ENCODE assay signal across 12 cellular contexts in genomic region chr7:74187915-74188675, GRCh38. TPM values are rescaled to one million over a fixed set of nuclear protein-coding genes. Genes with fewer than 3 reads are reported as not detected.
DNase-seq lines count a peak whose midpoint lies in the region; ATAC-seq and TF ChIP-seq lines count a peak whose summit lies in the region.
"Had no signal": no experiment of that assay in that cellular context is flagged by ENCODE, and none has a peak within 500 bp of the region (broad histone marks: within the 10 kb centered on the region; RNA-seq: fewer than 3 reads in every experiment).

No MANE protein-coding gene starts in this region.

- H2BK120ac ChIP-seq in neuronal stem cell (ENCODE audit: low read depth, low read length), result no peak overlapping the region

- H2BK15ac ChIP-seq in neuronal stem cell (ENCODE audit: low read length), result no peak overlapping the region

- H4K91ac ChIP-seq in neuronal stem cell (ENCODE audit: low read depth, low read length, poor library complexity), result no peak overlapping the region

- no peak for DNase-seq in activated naive CD4-positive, alpha-beta T cell treated with Interleukin-2 at 50 U/mL for 16 hours
- DNase-seq in astrocyte of the hippocampus (ENCODE audit: low read depth, low spot score) (peak; percentile 46), hepatic stellate cell (ENCODE audit: low spot score) (peak; percentile 60), transverse colon (no peak), neuronal stem cell (ENCODE audit: low spot score) (no peak), G401 (ENCODE audit: low spot score) (no peak)
- DNase-seq: activated CD4-positive, alpha-beta T cell treated with anti-CD3 and anti-CD28 coated beads for 48 hours; cerebellar nuclear complex; NCI-H1417 had no signal

- H3K27ac Mint-ChIP-seq in activated naive CD4-positive, alpha-beta T cell treated with anti-CD3 and anti-CD28 coated beads, Interleukin-2, amount 50 U/mL, for 24 hours, result peak overlapping the region; percentile 72

- H3K4me2 ChIP-seq in neuronal stem cell (ENCODE audit: insufficient read depth, low read length, poor library complexity, severe bottlenecking), result no peak overlapping the region

- H3K27ac ChIP-seq in transverse colon (peak overlapping the region; percentile 1 to 42 (median 28)), neuronal stem cell (replicated peaks; ENCODE audit: low read length) (no peak overlapping the region)

- peaks cover 6% of the 10 kb centered on the region for H3K79me1 ChIP-seq in neuronal stem cell (ENCODE audit: low read depth, low read length)

- no peak for TF ChIP-seq EP300 in transverse colon (IDR thresholded peaks at IDR 0.05; ENCODE audit: low read depth)

- H3K9ac ChIP-seq in neuronal stem cell (ENCODE audit: low read depth, low read length, poor library complexity), result no peak overlapping the region

- H3K9me3 ChIP-seq in transverse colon, result no peaks in the 10 kb centered on the region
- H3K9me3 ChIP-seq in neuronal stem cell (replicated peaks in 1 of 2; ENCODE audit: control insufficient read depth in 2 of 2, insufficient read depth in 1 of 2, low read depth in 1 of 2, low read length in 2 of 2), result peaks cover 0 to 2% of the 10 kb centered on the region in 2 donors
- H3K9me3 ChIP-seq: prostate gland had no signal

- H2BK12ac ChIP-seq in neuronal stem cell (ENCODE audit: low read length), result no peak overlapping the region

- H3K18ac ChIP-seq in neuronal stem cell (ENCODE audit: low read length), result no peak overlapping the region

- intact Hi-C loops in transverse colon (cut with DNase I; ENCODE audit: low total_unique reads), result no loop called here

- no peak overlapping the region for H3K4me3 Mint-ChIP-seq in activated naive CD4-positive, alpha-beta T cell treated with anti-CD3 and anti-CD28 coated beads, Interleukin-2, amount 50 U/mL, for 24 hours

- in situ Hi-C loops in transverse colon (cut with MboI; ENCODE audit: low pct_ligation_motif_present in 1 of 4, low pct_unique_long_range_greater_than_20kb in 1 of 4, low sequenced_read_pairs in 3 of 4) (loop anchor here in 3 of 4 donors (10.0 to 25.0 kb wide), 3 partner anchors 101 to 126 kb away; partner anchors contain the start of gene LIMK1 (in 1 of the 3)), G401 (cut with HindIII; ENCODE audit: low sequenced_read_pairs) (no loop called here)

- 71 to 83% methylated on average over 1 to 11 of the region's 11 CpGs for WGBS in transverse colon (ENCODE audit: low coverage in 1 of 2), 2 donors
- WGBS in neuronal stem cell (ENCODE audit: extremely low coverage in 2 of 2, insufficient read length in 2 of 2, insufficient replicate concordance in 1 of 2), 2 donors, result no CpG with 5 or more reads among the region's 11 CpGs

- no peak overlapping the region for H2AK5ac ChIP-seq in neuronal stem cell (ENCODE audit: low read depth, low read length)

- H2AFZ ChIP-seq in neuronal stem cell (ENCODE audit: low read length), result no peak overlapping the region

- H3K9me3 Mint-ChIP-seq in activated naive CD4-positive, alpha-beta T cell treated with anti-CD3 and anti-CD28 coated beads, Interleukin-2, amount 50 U/mL, for 24 hours, result no peaks in the 10 kb centered on the region

- H4K8ac ChIP-seq in neuronal stem cell (ENCODE audit: low read depth, low read length), result no peak overlapping the region

- H3K23ac ChIP-seq in neuronal stem cell (ENCODE audit: low read depth, low read length, poor library complexity), result no peak overlapping the region

- H3K4ac ChIP-seq in neuronal stem cell (ENCODE audit: low read length), result no peak overlapping the region

- H3K27me3 Mint-ChIP-seq in activated naive CD4-positive, alpha-beta T cell treated with anti-CD3 and anti-CD28 coated beads, Interleukin-2, amount 50 U/mL, for 24 hours, result no peaks in the 10 kb centered on the region

- no peak overlapping the region for H2BK5ac ChIP-seq in neuronal stem cell (ENCODE audit: low read length)

- TF ChIP-seq CTCF in transverse colon (IDR thresholded peaks at IDR 0.05), result no peak

- TF ChIP-seq POLR2A in transverse colon (IDR thresholded peaks at IDR 0.05), result no peak

- no peak for ATAC-seq in GM21786 (IDR thresholded peaks at IDR 0.05; ENCODE audit: unreplicated experiment)

- H3K4me1 Mint-ChIP-seq in activated naive CD4-positive, alpha-beta T cell treated with anti-CD3 and anti-CD28 coated beads, Interleukin-2, amount 50 U/mL, for 24 hours, result peaks cover 57% of the 10 kb centered on the region

- H3K4me3 ChIP-seq in transverse colon, result no peak overlapping the region
- no peak overlapping the region for H3K4me3 ChIP-seq in neuronal stem cell (ENCODE audit: low read length in 2 of 2)
- H3K4me3 ChIP-seq: prostate gland had no signal

- no peaks in the 10 kb centered on the region for H3K27me3 ChIP-seq in transverse colon
- H3K27me3 ChIP-seq in neuronal stem cell (ENCODE audit: control insufficient read depth in 3 of 3, insufficient read depth in 3 of 3, low read depth in 1 of 3, low read length in 3 of 3), result no peaks in the 10 kb centered on the region

- H3K36me3 ChIP-seq in transverse colon (peaks cover 0 to 47% (median 24%) of the 10 kb centered on the region in 4 donors), neuronal stem cell (replicated peaks in 1 of 2; ENCODE audit: control insufficient read depth in 2 of 2, insufficient read depth in 2 of 2, low read length in 2 of 2) (peaks cover 43 to 98% of the 10 kb centered on the region in 2 donors)

- peaks cover 9% of the 10 kb centered on the region for H3K36me3 Mint-ChIP-seq in activated naive CD4-positive, alpha-beta T cell treated with anti-CD3 and anti-CD28 coated beads, Interleukin-2, amount 50 U/mL, for 24 hours

- H3K4me1 ChIP-seq in transverse colon (peaks cover 18 to 53% (median 37%) of the 10 kb centered on the region in 4 donors), neuronal stem cell (ENCODE audit: control insufficient read depth in 2 of 2, insufficient read depth in 1 of 2, low read depth in 1 of 2, low read length in 2 of 2) (no peaks in the 10 kb centered on the region)

- no peak overlapping the region for H3K14ac ChIP-seq in neuronal stem cell (ENCODE audit: low read length)

RNA-seq across cellular contexts. Expression of gene EIF4H, which starts 13.9 kb away (rescaled TPM):
- total RNA-seq in transverse colon, result 100 to 1,000 TPM; 175 to 250 (median 213) TPM
- 230 TPM for polyA plus RNA-seq in neuronal stem cell (2013, experiment 1 of 2)
- polyA plus RNA-seq in neuronal stem cell (2013, experiment 2 of 2), result 234 TPM
- 404 and 445 TPM in 2 replicates for total RNA-seq in G401 (2014; rRNA removed; shearing (Covaris generic))

RNA-seq across cellular contexts. Expression of gene LAT2, which starts 21.7 kb away (rescaled TPM):
- 10 to 100 TPM in 1 of 4 donors, 1 to 10 TPM in 1, not detected in 2; 2.3 to 12.7 TPM for total RNA-seq in transverse colon
- polyA plus RNA-seq in neuronal stem cell (2013, experiment 1 of 2), result 0.03 TPM
- polyA plus RNA-seq in neuronal stem cell (2013, experiment 2 of 2), result 0.10 TPM
- not detected in 2 replicates for total RNA-seq in G401 (2014; rRNA removed; shearing (Covaris generic))

Comparison
In these comparisons a context has a peak if more than half of its experiments do, and no peak if none do; other contexts are left out.
1. DNase-seq: peak in astrocyte of the hippocampus (single experiment) and hepatic stellate cell (single experiment); none in activated naive CD4-positive, alpha-beta T cell treated with Interleukin-2 at 50 U/mL for 16 hours (single experiment), transverse colon (single experiment), neuronal stem cell (single experiment) and G401 (single experiment).